8 cellular contexts compared by ENCODE assay signal in genomic region chr6:89353702-89354392, GRCh38. TPM values are rescaled to one million over a fixed set of nuclear protein-coding genes. Genes with fewer than 3 reads are reported as not detected.
DNase-seq lines count a peak whose midpoint lies in the region; TF ChIP-seq lines count a peak whose summit lies in the region.

No MANE protein-coding gene starts in this region.

- WGBS in suprapubic skin, result 73% methylated on average over 2 of the region's 2 CpGs
- 79 to 93% methylated on average over 2 of the region's 2 CpGs for WGBS in esophagus squamous epithelium, 2 donors

- no peaks in the 10 kb centered on the region for H3K36me3 ChIP-seq in BLaER1
- H3K36me3 ChIP-seq in suprapubic skin, result no peaks in the 10 kb centered on the region
- no peaks in the 10 kb centered on the region for H3K36me3 ChIP-seq in esophagus squamous epithelium

- H3K4me1 Mint-ChIP-seq in endothelial cell (ENCODE audit: unreplicated experiment), result peaks cover 31% of the 10 kb centered on the region

- no peaks in the 10 kb centered on the region for H3K9me3 Mint-ChIP-seq in endothelial cell (ENCODE audit: unreplicated experiment)

- no peaks in the 10 kb centered on the region for H3K27me3 ChIP-seq in BLaER1
- H3K27me3 ChIP-seq in suprapubic skin, result no peaks in the 10 kb centered on the region
- H3K27me3 ChIP-seq in esophagus squamous epithelium, result no peaks in the 10 kb centered on the region

- TF ChIP-seq POLR2A in GM18526 (IDR thresholded peaks at IDR 0.05; ENCODE audit: extremely low read depth, insufficient read length) (peak; percentile 29), suprapubic skin (IDR thresholded peaks at IDR 0.05) (no peak), esophagus squamous epithelium (IDR thresholded peaks at IDR 0.05) (no peak)

- intact Hi-C loops in esophagus squamous epithelium (cut with DNase I), result no loop called here

- peaks cover 5% of the 10 kb centered on the region; the same call in 1 of the 2 replicates for H4K20me1 ChIP-seq in BLaER1

- no peak for TF ChIP-seq EP300 in suprapubic skin (IDR thresholded peaks at IDR 0.05)

- H3K9ac ChIP-seq in BLaER1, result peak overlapping the region; percentile 97

- H3K27ac Mint-ChIP-seq in endothelial cell (ENCODE audit: unreplicated experiment), result peak overlapping the region; percentile 77

- H3K36me3 Mint-ChIP-seq in endothelial cell (ENCODE audit: low read depth, unreplicated experiment), result peaks cover 3% of the 10 kb centered on the region

- TF ChIP-seq CTCF in endothelial cell (IDR thresholded peaks at IDR 0.05; ENCODE audit: unreplicated experiment) (no peak), suprapubic skin (IDR thresholded peaks at IDR 0.05) (no peak), esophagus squamous epithelium (IDR thresholded peaks at IDR 0.05) (no peak)

- H3K27ac ChIP-seq in BLaER1 (peak overlapping the region; percentile 98), suprapubic skin (no peak overlapping the region), esophagus squamous epithelium (peak overlapping the region in 2 of 4 donors; percentile 96 to 99)

- DNase-seq in NCI-H2196 treated with DMSO at 0.1 percent for 48 hours (lab: John Stamatoyannopoulos, UW; ENCODE audit: unreplicated experiment), result peak; percentile 26
- no peak for DNase-seq in endothelial cell (ENCODE audit: low spot score)
- DNase-seq in suprapubic skin (ENCODE audit: low spot score in 2 of 2), result no peak
- no peak for DNase-seq in cerebellar nuclear complex (lab: John Stamatoyannopoulos, UW)
- no peak for DNase-seq in esophagus squamous epithelium (lab: John Stamatoyannopoulos, UW)
- DNase-seq in SKM-1 (lab: John Stamatoyannopoulos, UW; ENCODE audit: unreplicated experiment), result no peak

- peak overlapping the region; percentile 78 for H3K4me2 ChIP-seq in BLaER1

- H3K4me3 Mint-ChIP-seq in endothelial cell (ENCODE audit: unreplicated experiment), result peak overlapping the region; percentile 86

- H3K4me1 ChIP-seq in BLaER1 (peaks cover 56% of the 10 kb centered on the region), suprapubic skin (peaks cover 22% of the 10 kb centered on the region), esophagus squamous epithelium (peaks cover 5 to 38% (median 11%) of the 10 kb centered on the region in 3 donors)

- no peaks in the 10 kb centered on the region for H3K9me3 ChIP-seq in BLaER1
- no peaks in the 10 kb centered on the region for H3K9me3 ChIP-seq in suprapubic skin
- H3K9me3 ChIP-seq in esophagus squamous epithelium, result no peaks in the 10 kb centered on the region

- H3K4me3 ChIP-seq in BLaER1 (peak overlapping the region; percentile 79), suprapubic skin (no peak overlapping the region), esophagus squamous epithelium (peak overlapping the region in 1 of 4 donors; percentile 80)

- peaks cover 4% of the 10 kb centered on the region for H3K27me3 Mint-ChIP-seq in endothelial cell (ENCODE audit: unreplicated experiment)

RNA-seq across cellular contexts. Expression of gene UBE2J1, which starts 1.3 kb away (rescaled TPM):
- total RNA-seq in endothelial cell (ENCODE audit: unreplicated experiment), result 43.7 TPM
- 10 to 100 TPM; 18.7 to 26.1 (median 20.6) TPM for total RNA-seq in suprapubic skin
- 10 to 100 TPM; 27.2 to 37.3 (median 29.9) TPM for total RNA-seq in esophagus squamous epithelium

RNA-seq across cellular contexts. Expression of gene GABRR2, which starts 38.7 kb away (rescaled TPM):
- 0.36 TPM for total RNA-seq in endothelial cell (ENCODE audit: unreplicated experiment)
- total RNA-seq in suprapubic skin, result under 1 TPM in 1 of 4 donors, not detected in 3; 0.89 TPM
- under 1 TPM in 1 of 4 donors, not detected in 3; 0.19 TPM for total RNA-seq in esophagus squamous epithelium

RNA-seq across cellular contexts. Expression of gene RRAGD, which starts 58.2 kb away (rescaled TPM):
- total RNA-seq in endothelial cell (ENCODE audit: unreplicated experiment) (9.8 TPM), suprapubic skin (10 to 100 TPM; 13.7 to 24.3 (median 17.9) TPM), esophagus squamous epithelium (10 to 100 TPM; 21.1 to 67.1 (median 33.9) TPM)
